Comparison of ENCODE assay signal across 1 cellular context in genomic region chr13:51841732-51842131, GRCh38.
TF ChIP-seq lines count a peak whose summit lies in the region.

No MANE protein-coding gene starts in this region.

TF ChIP-seq in GM23338, 12 proteins besides CTCF, POLR2A, EP300 and RAD21 (continued from another document):
- TF ChIP-seq ZNF462 (CRISPR knock-in tag; IDR thresholded peaks at IDR 0.05) = no peak
- no peak for TF ChIP-seq STAT1 (IDR thresholded peaks at IDR 0.05; ENCODE audit: unreplicated experiment)
- no peak for TF ChIP-seq EZH2phosphoT487 (IDR thresholded peaks at IDR 0.05; ENCODE audit: unreplicated experiment)
- TF ChIP-seq CREB1 (CRISPR knock-in tag; IDR thresholded peaks at IDR 0.05; ENCODE audit: low read depth) = no peak
- TF ChIP-seq ZNF114 (CRISPR knock-in tag; IDR thresholded peaks at IDR 0.05) = no peak
- no peak for TF ChIP-seq NANOG (IDR thresholded peaks at IDR 0.05; ENCODE audit: borderline replicate concordance)
- TF ChIP-seq JUNB (IDR thresholded peaks at IDR 0.05; ENCODE audit: unreplicated experiment) = no peak
- TF ChIP-seq ZNF331 (CRISPR knock-in tag; IDR thresholded peaks at IDR 0.05; ENCODE audit: low read depth) = no peak
- no peak for TF ChIP-seq EZH2 (IDR thresholded peaks at IDR 0.05; ENCODE audit: low read depth, unreplicated experiment)
